ENCODE assay signal across 8 cellular contexts in genomic region chr11:43579919-43580276, GRCh38.
A peak's percentile ranks its signal among the peaks of the same experiment; 100 is the strongest.
DNase-seq lines count a peak whose midpoint lies in the region; ATAC-seq and TF ChIP-seq lines count a peak whose summit lies in the region.

No MANE protein-coding gene starts in this region.

- TF ChIP-seq CTCF in AG04449 (IDR thresholded peaks at IDR 0.05; ENCODE audit: insufficient read depth, low read length, missing control alignments) (no peak), HFFc6 (IDR thresholded peaks at IDR 0.05) (no peak), breast epithelium (IDR thresholded peaks at IDR 0.05) (no peak)

- no peaks in the 10 kb centered on the region; the same call in 1 of the 2 replicates for H3K36me3 Mint-ChIP-seq in HFFc6 (ENCODE audit: low read depth)

- intact Hi-C loops in breast epithelium (cut with DNase I; ENCODE audit: low total_unique reads), result loop anchor here (5.0 kb wide), 1 partner anchor 1522 kb away; no protein-coding TSS in a partner anchor

- H3K4me1 ChIP-seq in breast epithelium (peaks cover 0 to 16% of the 10 kb centered on the region in 2 donors), muscle layer of duodenum (ENCODE audit: control insufficient read depth in 1 of 2, insufficient read depth in 2 of 2, low read length in 2 of 2) (peaks cover 5 to 65% of the 10 kb centered on the region in 2 donors)

- no peaks in the 10 kb centered on the region for H3K36me3 ChIP-seq in breast epithelium
- H3K36me3 ChIP-seq in muscle layer of duodenum (ENCODE audit: control insufficient read depth in 1 of 2, insufficient read depth in 2 of 2, low read length in 2 of 2), result no peaks in the 10 kb centered on the region

- H3K27me3 Mint-ChIP-seq in HFFc6 (ENCODE audit: insufficient read depth), result peaks cover 66% of the 10 kb centered on the region

- H3K27ac Mint-ChIP-seq in HFFc6, result no peak overlapping the region

- POLR2A ChIA-PET in AG04449 (lab: Yijun Ruan, JAX), result no interaction called here

- CTCF ChIA-PET in AG04449 (lab: Yijun Ruan, JAX), result interaction anchor here (6.9 kb wide), 1 partner anchor 13 kb away, joined by 70 read pairs; no protein-coding TSS in a partner anchor

- H3K27me3 ChIP-seq in breast epithelium, result peaks cover 3 to 100% of the 10 kb centered on the region in 2 donors
- H3K27me3 ChIP-seq in muscle layer of duodenum (ENCODE audit: low read depth, low read length), result peaks cover 61% of the 10 kb centered on the region

- H3K9me3 Mint-ChIP-seq in HFFc6, result no peaks in the 10 kb centered on the region

- H3K9me3 ChIP-seq in breast epithelium (no peaks in the 10 kb centered on the region), muscle layer of duodenum (ENCODE audit: control insufficient read depth in 1 of 2, low read length in 2 of 2) (no peaks in the 10 kb centered on the region)

- H3K4me3 Mint-ChIP-seq in HFFc6, result peak overlapping the region; percentile 82

- DNase-seq in AG04449 (ENCODE audit: low read depth, low spot score) (no peak), HFFc6 (no peak), breast epithelium (ENCODE audit: low spot score in 2 of 2) (no peak), SKM-1 treated with dmso at 0.1 percent for 144 hours (lab: John Stamatoyannopoulos, UW; ENCODE audit: unreplicated experiment) (no peak), epidermal melanocyte (ENCODE audit: insufficient read length, low spot score) (no peak), SIG-M5 (lab: John Stamatoyannopoulos, UW) (no peak)

- H3K4me3 ChIP-seq in AG04449 (ENCODE audit: low read depth, low read length), result peak overlapping the region; percentile 61
- H3K4me3 ChIP-seq in breast epithelium, result peak overlapping the region; percentile 37 to 68 (median 48)
- H3K4me3 ChIP-seq in muscle layer of duodenum (ENCODE audit: low read depth in 1 of 2, low read length in 2 of 2), result peak overlapping the region; percentile 37 to 88

- no peak for ATAC-seq in GM21619 (IDR thresholded peaks at IDR 0.05; ENCODE audit: unreplicated experiment)

- no peak for TF ChIP-seq POLR2A in breast epithelium (IDR thresholded peaks at IDR 0.05)

- H3K27ac ChIP-seq in breast epithelium, result no peak overlapping the region
- no peak overlapping the region for H3K27ac ChIP-seq in muscle layer of duodenum (ENCODE audit: low read length)

- peaks cover 50% of the 10 kb centered on the region for H3K4me1 Mint-ChIP-seq in HFFc6 (ENCODE audit: low read depth)
